9 cellular contexts compared by ENCODE assay signal in genomic region chr19:19781791-19782190, GRCh38. TPM values are rescaled to one million over a fixed set of nuclear protein-coding genes. Genes with fewer than 3 reads are reported as not detected.
DNase-seq lines count a peak whose midpoint lies in the region.
"Not testable (repeated sequence)": the region's sequence is repeated elsewhere in the genome, so short reads cannot be mapped to it uniquely, and the experiment has no call there.
"Had no signal": no experiment of that assay in that cellular context is flagged by ENCODE, and none has a peak within 500 bp of the region (broad histone marks: within the 10 kb centered on the region; RNA-seq: fewer than 3 reads in every experiment).

No MANE protein-coding gene starts in this region.

- DNase-seq in COR-L47 (lab: John Stamatoyannopoulos, UW) (peak; percentile 11), MV-4-11 (lab: John Stamatoyannopoulos, UW) (peak; percentile 34), NCI-H2029 (lab: John Stamatoyannopoulos, UW) (peak; percentile 78), NCI-H345 treated with DMSO at 0.1 percent for 48 hours (lab: John Stamatoyannopoulos, UW; ENCODE audit: unreplicated experiment) (peak; percentile 58), OCI-M1 (lab: John Stamatoyannopoulos, UW) (peak; percentile 14), foreskin melanocyte (peak; percentile 45), superior temporal gyrus (ENCODE audit: extremely low spot score) (peak; percentile 35)
- not testable (repeated sequence) for DNase-seq in activated naive CD4-positive, alpha-beta T cell treated with anti-CD3 and anti-CD28 coated beads for 36 hours

- not testable (repeated sequence) for H3K4me3 Mint-ChIP-seq in activated naive CD4-positive, alpha-beta T cell treated with anti-CD3 and anti-CD28 coated beads for 36 hours

- not testable (repeated sequence) for H3K27me3 Mint-ChIP-seq in activated naive CD4-positive, alpha-beta T cell treated with anti-CD3 and anti-CD28 coated beads for 36 hours (ENCODE audit: low read depth)

- peaks cover 58% of the 10 kb centered on the region for H3K4me1 Mint-ChIP-seq in activated naive CD4-positive, alpha-beta T cell treated with anti-CD3 and anti-CD28 coated beads for 36 hours (ENCODE audit: low read depth)

- CTCF ChIA-PET in activated naive CD4-positive, alpha-beta T cell treated with anti-CD3 and anti-CD28 coated beads for 36 hours (lab: Charles Lee) = not testable (repeated sequence)

- H3K9me3 Mint-ChIP-seq in activated naive CD4-positive, alpha-beta T cell treated with anti-CD3 and anti-CD28 coated beads for 36 hours = peaks cover 26% of the 10 kb centered on the region

- peaks cover 73% of the 10 kb centered on the region for H3K36me3 Mint-ChIP-seq in activated naive CD4-positive, alpha-beta T cell treated with anti-CD3 and anti-CD28 coated beads for 36 hours (ENCODE audit: low read depth)

- intact Hi-C loops in activated naive CD4-positive, alpha-beta T cell treated with anti-CD3 and anti-CD28 coated beads for 36 hours (cut with micrococcal nuclease) = not testable (repeated sequence)

- H3K27ac Mint-ChIP-seq in activated naive CD4-positive, alpha-beta T cell treated with anti-CD3 and anti-CD28 coated beads for 36 hours = peak overlapping the region; percentile 42

RNA-seq across cellular contexts. Expression of gene ZNF506, which starts 39.8 kb away (rescaled TPM):
- total RNA-seq in activated naive CD4-positive, alpha-beta T cell treated with anti-CD3 and anti-CD28 coated beads for 36 hours = 10 to 100 TPM; 32.6 to 34.0 TPM
- total RNA-seq: G401 had no signal

RNA-seq across cellular contexts. Expression of gene ZNF14, which starts 48.9 kb away (rescaled TPM):
- 1 to 10 TPM; 8.4 TPM for total RNA-seq in activated naive CD4-positive, alpha-beta T cell treated with anti-CD3 and anti-CD28 coated beads for 36 hours
